Comparison of ENCODE assay signal across 8 cellular contexts in genomic region chr3:100334340-100335136, GRCh38. TPM values are rescaled to one million over a fixed set of nuclear protein-coding genes. Genes with fewer than 3 reads are reported as not detected.
DNase-seq lines count a peak whose midpoint lies in the region; ATAC-seq, FAIRE-seq and TF ChIP-seq lines count a peak whose summit lies in the region.

NIT2 (plus strand) TSS chr3:100334757; CDS start chr3:100334792, 35 bp downstream.

- peak within 1 kb of the TSS; percentile 94 to 99 (median 96) for H3K4me3 Mint-ChIP-seq in IgD-negative memory B cell
- H3K4me3 Mint-ChIP-seq in activated T-cell treated with anti-CD3 and anti-CD28 coated beads, Interleukin-2, amount 50 U/mL, for 72 hours = peak within 1 kb of the TSS; percentile 94 to 100

- peak in 2 of 4 donors; percentile 38 to 60 for TF ChIP-seq POLR2A in esophagus squamous epithelium (IDR thresholded peaks at IDR 0.05)

- no peaks in the 10 kb centered on the region for H3K27me3 ChIP-seq in esophagus squamous epithelium

- no peaks in the 10 kb centered on the region for H3K9me3 Mint-ChIP-seq in IgD-negative memory B cell
- no peaks in the 10 kb centered on the region for H3K9me3 Mint-ChIP-seq in activated T-cell treated with anti-CD3 and anti-CD28 coated beads, Interleukin-2, amount 50 U/mL, for 72 hours

- no peaks in the 10 kb centered on the region for H3K36me3 Mint-ChIP-seq in IgD-negative memory B cell
- peaks cover 0 to 3% of the 10 kb centered on the region in 2 donors for H3K36me3 Mint-ChIP-seq in activated T-cell treated with anti-CD3 and anti-CD28 coated beads, Interleukin-2, amount 50 U/mL, for 72 hours (ENCODE audit: insufficient read depth in 2 of 2)

- H3K27ac Mint-ChIP-seq in IgD-negative memory B cell = peak within 1 kb of the TSS; percentile 94 to 95 (median 94)
- H3K27ac Mint-ChIP-seq in activated T-cell treated with anti-CD3 and anti-CD28 coated beads, Interleukin-2, amount 50 U/mL, for 72 hours = peak within 1 kb of the TSS; percentile 98

- FAIRE-seq in RCC 7860 (lab: Jason Lieb, UNC) = no peak

- no peaks in the 10 kb centered on the region for H3K9me3 ChIP-seq in esophagus squamous epithelium

- peak within 1 kb of the TSS; percentile 75 to 92 (median 86) for H3K27ac ChIP-seq in esophagus squamous epithelium

- H3K4me3 ChIP-seq in esophagus squamous epithelium = peak within 1 kb of the TSS; percentile 55 to 90 (median 78)

- intact Hi-C loops in esophagus squamous epithelium (cut with DNase I) = no loop called here

- WGBS in esophagus squamous epithelium, 2 donors = 1 to 3% methylated on average over 11 to 32 of the region's 78 CpGs

- DNase-seq in DMS53 treated with DMSO at 0.1 percent for 48 hours (lab: John Stamatoyannopoulos, UW; ENCODE audit: unreplicated experiment) (peak; percentile 42), RCC 7860 (ENCODE audit: low spot score) (peak; percentile 75), esophagus squamous epithelium (lab: John Stamatoyannopoulos, UW) (peak; percentile 39), myocyte (ENCODE audit: low read depth) (peak; percentile 81)
- DNase-seq in activated T-cell treated with anti-CD3 and anti-CD28 coated beads, Interleukin-2, amount 50 U/mL, for 72 hours = peak; percentile 86 to 88
- peak; percentile 65 to 73 for DNase-seq in stimulated activated CD8-positive, alpha-beta memory T cell treated with anti-CD3 and anti-CD28 coated beads, Interleukin-7, amount 100 ng/mL, for 48 hours (ENCODE audit: extremely low read depth in 1 of 2, low read depth in 1 of 2)

- H3K4me1 ChIP-seq in esophagus squamous epithelium = peaks cover 0 to 22% (median 11%) of the 10 kb centered on the region in 3 donors

- ATAC-seq in GM21576 (IDR thresholded peaks at IDR 0.05; ENCODE audit: unreplicated experiment) = peak; percentile 97
- ATAC-seq in activated T-cell treated with anti-CD3 and anti-CD28 coated beads, Interleukin-2, amount 50 U/mL, for 72 hours (replicated peaks in 1 of 2) = peak; percentile 98 to 99

- H3K4me1 Mint-ChIP-seq in IgD-negative memory B cell = peaks cover 14 to 22% (median 18%) of the 10 kb centered on the region in 3 donors
- H3K4me1 Mint-ChIP-seq in activated T-cell treated with anti-CD3 and anti-CD28 coated beads, Interleukin-2, amount 50 U/mL, for 72 hours (ENCODE audit: low read depth) = peaks cover 20% of the 10 kb centered on the region

- TF ChIP-seq CTCF in esophagus squamous epithelium (IDR thresholded peaks at IDR 0.05) = peak in 1 of 6 experiments; percentile 18

- H3K36me3 ChIP-seq in esophagus squamous epithelium = peaks cover 0 to 14% (median 0%) of the 10 kb centered on the region in 3 donors

- no peaks in the 10 kb centered on the region for H3K27me3 Mint-ChIP-seq in IgD-negative memory B cell
- no peaks in the 10 kb centered on the region for H3K27me3 Mint-ChIP-seq in activated T-cell treated with anti-CD3 and anti-CD28 coated beads, Interleukin-2, amount 50 U/mL, for 72 hours (ENCODE audit: low read depth)

RNA-seq across cellular contexts. Expression of gene NIT2, which starts in this region (rescaled TPM):
- 55.6 TPM for polyA plus RNA-seq in IgD-negative memory B cell
- total RNA-seq in activated T-cell treated with anti-CD3 and anti-CD28 coated beads, Interleukin-2, amount 50 U/mL, for 72 hours = 10 to 100 TPM; 37.6 to 39.9 TPM
- total RNA-seq in esophagus squamous epithelium (10 to 100 TPM; 12.5 to 37.2 (median 23.8) TPM), myocyte (23.6 and 28.9 TPM in 2 replicates)
- 38.3 TPM for polyA plus RNA-seq in myocyte (2012)

Comparison
In these comparisons a context has a peak if more than half of its experiments do, and no peak if none do; other contexts are left out.
1. Peak in every context shown above with its lines: DNase-seq, ATAC-seq, H3K4me3 ChIP-seq and H3K27ac ChIP-seq.